In genomic region chr3:111858641-111859040, GRCh38 we compare ENCODE assay signal across 10 cellular contexts. TPM values are rescaled to one million over a fixed set of nuclear protein-coding genes. Genes with fewer than 3 reads are reported as not detected.
DNase-seq lines count a peak whose midpoint lies in the region; ATAC-seq, FAIRE-seq and TF ChIP-seq lines count a peak whose summit lies in the region.
"Had no signal": no experiment of that assay in that cellular context is flagged by ENCODE, and none has a peak within 500 bp of the region (broad histone marks: within the 10 kb centered on the region; RNA-seq: fewer than 3 reads in every experiment).

No MANE protein-coding gene starts in this region.

- no peak overlapping the region for H3K18ac ChIP-seq in mesendoderm (ENCODE audit: low read length)

- intact Hi-C loops in upper lobe of right lung (cut with DNase I), result no loop called here

- H3K79me2 ChIP-seq in mesendoderm (ENCODE audit: control insufficient read depth, insufficient read depth, low read length), result peaks cover 25% of the 10 kb centered on the region

- H3K27ac ChIP-seq in mesendoderm (ENCODE audit: low read depth, low read length) (peak overlapping the region; percentile 100), upper lobe of right lung (no peak overlapping the region), caudate nucleus (ENCODE audit: low read depth, low read length) (no peak overlapping the region)

- no peaks in the 10 kb centered on the region for H3K9me3 Mint-ChIP-seq in activated naive CD4-positive, alpha-beta T cell treated with anti-CD3 and anti-CD28 coated beads, Interleukin-2, amount 10 ng/mL, durations not matched to agents 7 days and 5 days

- H3K4me3 ChIP-seq in bronchial epithelial cell (ENCODE audit: low read depth, low read length) (peak overlapping the region; percentile 83), mesendoderm (ENCODE audit: low read length) (peak overlapping the region; percentile 60), upper lobe of right lung (peak overlapping the region; percentile 75)

- no peak overlapping the region for H4K8ac ChIP-seq in mesendoderm (ENCODE audit: low read depth, low read length)

- no peaks in the 10 kb centered on the region for H3K36me3 Mint-ChIP-seq in activated naive CD4-positive, alpha-beta T cell treated with anti-CD3 and anti-CD28 coated beads, Interleukin-2, amount 10 ng/mL, durations not matched to agents 7 days and 5 days

- no peak for DNase-seq in activated naive CD4-positive, alpha-beta T cell treated with anti-CD3 and anti-CD28 coated beads, Interleukin-2, amount 10 ng/mL, durations not matched to agents 7 days and 5 days
- DNase-seq in activated naive CD4-positive, alpha-beta T cell treated with Interleukin-2 at 50 U/mL for 16 hours, result no peak
- DNase-seq in bronchial epithelial cell (ENCODE audit: low read depth), result no peak
- DNase-seq in mesendoderm, result peak; percentile 54
- no peak for DNase-seq in upper lobe of right lung
- no peak for DNase-seq in NK-92 treated with Interleukin-12 subunit alpha and Interleukin-12 subunit beta, amount 100 ng/mL, for 24 hours (lab: John Stamatoyannopoulos, UW)
- no peak for DNase-seq in AML-193 (lab: John Stamatoyannopoulos, UW)
- DNase-seq in caudate nucleus (lab: John Stamatoyannopoulos, UW), result no peak
- DNase-seq: activated CD4-positive, CD25-positive, alpha-beta regulatory T cell treated with anti-CD3 and anti-CD28 coated beads, Interleukin-2, amount 50 U/mL, for 72 hours; midbrain had no signal

- CTCF ChIA-PET in activated naive CD4-positive, alpha-beta T cell treated with anti-CD3 and anti-CD28 coated beads, Interleukin-2, amount 10 ng/mL, durations not matched to agents 7 days and 5 days (lab: Charles Lee), result interaction anchor here (0.9 to 3.4 kb wide), 6 partner anchors 10 to 155 kb away, joined by 3 to 16 read pairs (median 4); no protein-coding TSS in a partner anchor

- peak overlapping the region; percentile 92 for H3K4me3 Mint-ChIP-seq in activated naive CD4-positive, alpha-beta T cell treated with anti-CD3 and anti-CD28 coated beads, Interleukin-2, amount 10 ng/mL, durations not matched to agents 7 days and 5 days

- no peak for FAIRE-seq in bronchial epithelial cell (lab: Jason Lieb, UNC)

- ATAC-seq in upper lobe of right lung, result no peak

- H3K9me3 ChIP-seq in upper lobe of right lung, result no peaks in the 10 kb centered on the region

- no peak for TF ChIP-seq CTCF in bronchial epithelial cell (IDR thresholded peaks at IDR 0.05; ENCODE audit: insufficient read depth, low read length, severe bottlenecking)
- no peak for TF ChIP-seq CTCF in upper lobe of right lung (IDR thresholded peaks at IDR 0.05)

- H3K9ac ChIP-seq in mesendoderm (ENCODE audit: low read length), result peak overlapping the region; percentile 74

- no CpG with 5 or more reads among the region's 10 CpGs for WGBS in mesendoderm (ENCODE audit: extremely low coverage, insufficient coverage, low lambda C conversion rate)

- H3K23ac ChIP-seq in mesendoderm (ENCODE audit: low read length), result no peak overlapping the region

- peaks cover 14% of the 10 kb centered on the region for H3K4me1 ChIP-seq in mesendoderm (ENCODE audit: control insufficient read depth, low read depth, low read length)
- H3K4me1 ChIP-seq in upper lobe of right lung, result peaks cover 14% of the 10 kb centered on the region

- H3K27ac Mint-ChIP-seq in activated naive CD4-positive, alpha-beta T cell treated with anti-CD3 and anti-CD28 coated beads, Interleukin-2, amount 10 ng/mL, durations not matched to agents 7 days and 5 days, result no peak overlapping the region

- peak overlapping the region; percentile 39 for H3K4me2 ChIP-seq in mesendoderm (ENCODE audit: low read length)

- H3K27me3 ChIP-seq in bronchial epithelial cell (ENCODE audit: control insufficient read depth, insufficient read depth, low read length) (no peaks in the 10 kb centered on the region), mesendoderm (ENCODE audit: insufficient read depth, low read length, poor library complexity) (no peaks in the 10 kb centered on the region), upper lobe of right lung (no peaks in the 10 kb centered on the region)

- H2AK5ac ChIP-seq in mesendoderm (ENCODE audit: low read length), result no peak overlapping the region

- H3K56ac ChIP-seq in mesendoderm (ENCODE audit: low read length), result peak overlapping the region; percentile 90

- H3K4ac ChIP-seq in mesendoderm (ENCODE audit: low read depth, low read length), result no peak overlapping the region

- H3K79me1 ChIP-seq in mesendoderm (ENCODE audit: low read length), result peaks cover 3% of the 10 kb centered on the region

- H2BK15ac ChIP-seq in mesendoderm (replicated peaks; ENCODE audit: low read depth), result no peak overlapping the region

- no peak overlapping the region for H4K5ac ChIP-seq in mesendoderm (ENCODE audit: low read length)

- peaks cover 4% of the 10 kb centered on the region for H3K36me3 ChIP-seq in bronchial epithelial cell (ENCODE audit: control insufficient read depth, insufficient read depth, low read length)
- no peaks in the 10 kb centered on the region for H3K36me3 ChIP-seq in mesendoderm (ENCODE audit: control insufficient read depth, insufficient read depth, low read length)
- H3K36me3 ChIP-seq in upper lobe of right lung, result no peaks in the 10 kb centered on the region

- peaks cover 76% of the 10 kb centered on the region for H3K27me3 Mint-ChIP-seq in activated naive CD4-positive, alpha-beta T cell treated with anti-CD3 and anti-CD28 coated beads, Interleukin-2, amount 10 ng/mL, durations not matched to agents 7 days and 5 days

- H2BK5ac ChIP-seq in mesendoderm (ENCODE audit: low read length), result no peak overlapping the region

- no peak overlapping the region for H2BK120ac ChIP-seq in mesendoderm (ENCODE audit: low read depth, low read length)

- H3K4me1 Mint-ChIP-seq in activated naive CD4-positive, alpha-beta T cell treated with anti-CD3 and anti-CD28 coated beads, Interleukin-2, amount 10 ng/mL, durations not matched to agents 7 days and 5 days, result peaks cover 25% of the 10 kb centered on the region

RNA-seq across cellular contexts. Expression of gene PHLDB2, which starts 0.4 kb away (rescaled TPM):
- total RNA-seq in bronchial epithelial cell (44.2 and 45.5 TPM in 2 replicates), upper lobe of right lung (60.8 TPM)
- polyA plus RNA-seq in mesendoderm (2013, experiment 1 of 2), result 35.6 TPM
- polyA plus RNA-seq in mesendoderm (2013, experiment 2 of 2), result 35.8 TPM
